8 cellular contexts compared by ENCODE assay signal in genomic region chr12:124786065-124786964, GRCh38.
A peak's percentile ranks its signal among the peaks of the same experiment; 100 is the strongest.
DNase-seq lines count a peak whose midpoint lies in the region; ATAC-seq and TF ChIP-seq lines count a peak whose summit lies in the region.

No MANE protein-coding gene starts in this region.

- H3K4me3 ChIP-seq in MM.1S (ENCODE audit: low read length), result no peak overlapping the region

- H3K9me3 Mint-ChIP-seq in WTC11, result no peaks in the 10 kb centered on the region

- H3K79me2 ChIP-seq in MM.1S (ENCODE audit: low read length), result no peaks in the 10 kb centered on the region

- no peaks in the 10 kb centered on the region for H3K9me2 ChIP-seq in MM.1S (replicated peaks; ENCODE audit: insufficient read depth, low read length)

- H3K27ac Mint-ChIP-seq in WTC11, result 0 out of 2 replicates have a peak overlapping the region, but pooled peaks have one; percentile 49

- peak overlapping the region; percentile 66 for H3K4me3 Mint-ChIP-seq in WTC11

- H3K4me2 ChIP-seq in MM.1S (ENCODE audit: low read depth, low read length), result no peak overlapping the region

- no peaks in the 10 kb centered on the region for H3K9me3 ChIP-seq in MM.1S (replicated peaks; ENCODE audit: insufficient read depth, low read length)

- H3K27ac ChIP-seq in MM.1S (ENCODE audit: low read length), result no peak overlapping the region

- no peak overlapping the region for H2AFZ ChIP-seq in MM.1S (ENCODE audit: low read length)

- H3K36me3 Mint-ChIP-seq in WTC11, result peaks cover 14% of the 10 kb centered on the region

- H3K4me1 ChIP-seq in MM.1S (ENCODE audit: low read length), result no peaks in the 10 kb centered on the region

- H3K27me3 ChIP-seq in MM.1S (replicated peaks; ENCODE audit: insufficient read depth, low read length), result no peaks in the 10 kb centered on the region

- TF ChIP-seq POLR2A in erythroblast (IDR thresholded peaks at IDR 0.05; ENCODE audit: low read length), result no peak

- no peak for TF ChIP-seq CTCF in WTC11 (IDR thresholded peaks at IDR 0.05)
- no peak for TF ChIP-seq CTCF in MM.1S (IDR thresholded peaks at IDR 0.05; ENCODE audit: low read length)

- no peaks in the 10 kb centered on the region for H3F3A ChIP-seq in MM.1S (ENCODE audit: insufficient read depth, low read length)

- POLR2A ChIA-PET in WTC11 (lab: Charles Lee), result interaction anchor here (0.5 kb wide), 1 partner anchor 167 kb away, joined by 5 read pairs; no protein-coding TSS in a partner anchor

- intact Hi-C loops in cardiac septum (cut with DNase I), result no loop called here

- H4K20me1 ChIP-seq in MM.1S (ENCODE audit: insufficient read depth, low read length), result no peaks in the 10 kb centered on the region

- DNase-seq in ELF-1 (ENCODE audit: low read depth, low spot score) (peak; percentile 82), WTC11 (ENCODE audit: low spot score) (peak; percentile 87), cardiac septum (ENCODE audit: low spot score) (peak; percentile 85), pons (ENCODE audit: low spot score) (peak; percentile 75), MM.1S (no peak), T-helper 9 cell (no peak), erythroblast (lab: John Stamatoyannopoulos, UW) (no peak)

- H3K4me1 Mint-ChIP-seq in WTC11, result no peaks in the 10 kb centered on the region; the same call in 1 of the 2 replicates

- H3K9ac ChIP-seq in MM.1S (ENCODE audit: low read length), result no peak overlapping the region

- CTCF ChIA-PET in WTC11 (lab: Charles Lee), result interaction anchor here (1.0 to 2.0 kb wide), 6 partner anchors 15 to 152 kb away, joined by 3 to 9 read pairs (median 4); no protein-coding TSS in a partner anchor

- H3K36me3 ChIP-seq in MM.1S (replicated peaks; ENCODE audit: insufficient read depth, low read length), result no peaks in the 10 kb centered on the region

- ATAC-seq in WTC11, result peak; percentile 99
- no peak for ATAC-seq in GM21786 (IDR thresholded peaks at IDR 0.05; ENCODE audit: unreplicated experiment)

- no peaks in the 10 kb centered on the region; the same call in 1 of the 2 replicates for H3K27me3 Mint-ChIP-seq in WTC11 (ENCODE audit: low read depth)

TF ChIP-seq in WTC11, 78 proteins besides CTCF, POLR2A, EP300 and RAD21:
- TF ChIP-seq USF1 (CRISPR knock-in tag; IDR thresholded peaks at IDR 0.05), result peak; percentile 100
- TF ChIP-seq, protein P1, sequence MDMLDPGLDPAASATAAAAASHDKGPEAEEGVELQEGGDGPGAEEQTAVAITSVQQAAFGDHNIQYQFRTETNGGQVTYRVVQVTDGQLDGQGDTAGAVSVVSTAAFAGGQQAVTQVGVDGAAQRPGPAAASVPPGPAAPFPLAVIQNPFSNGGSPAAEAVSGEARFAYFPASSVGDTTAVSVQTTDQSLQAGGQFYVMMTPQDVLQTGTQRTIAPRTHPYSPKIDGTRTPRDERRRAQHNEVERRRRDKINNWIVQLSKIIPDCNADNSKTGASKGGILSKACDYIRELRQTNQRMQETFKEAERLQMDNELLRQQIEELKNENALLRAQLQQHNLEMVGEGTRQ (CRISPR knock-in tag; IDR thresholded peaks at IDR 0.05), result peak; percentile 100
- peak; percentile 91 for TF ChIP-seq NFYB (CRISPR knock-in tag; conservative IDR thresholded peaks at IDR 0.05; ENCODE audit: low read depth)
- no peak for TF ChIP-seq TEAD4 (CRISPR knock-in tag; IDR thresholded peaks at IDR 0.05)

Comparison
In these comparisons a context has a peak if more than half of its experiments do, and no peak if none do; other contexts are left out.
1. DNase-seq: peak in ELF-1 (single experiment), WTC11 (single experiment), cardiac septum (single experiment) and pons (single experiment); none in MM.1S (single experiment), T-helper 9 cell (single experiment) and erythroblast (0 of 2).